ENCODE assay signal across 8 cellular contexts in genomic region chr3:137121704-137122314, GRCh38.
A peak's percentile ranks its signal among the peaks of the same experiment; 100 is the strongest.
DNase-seq lines count a peak whose midpoint lies in the region; ATAC-seq and TF ChIP-seq lines count a peak whose summit lies in the region.

No MANE protein-coding gene starts in this region.

- no peak overlapping the region for H3K27ac Mint-ChIP-seq in activated CD8-positive, alpha-beta T cell treated with anti-CD3 and anti-CD28 coated beads for 36 hours

- intact Hi-C loops in activated CD8-positive, alpha-beta T cell treated with anti-CD3 and anti-CD28 coated beads for 36 hours (cut with micrococcal nuclease) = no loop called here

- H3K27me3 Mint-ChIP-seq in activated CD8-positive, alpha-beta T cell treated with anti-CD3 and anti-CD28 coated beads for 36 hours = peaks cover 7% of the 10 kb centered on the region

- TF ChIP-seq CTCF in activated CD8-positive, alpha-beta T cell treated with anti-CD3 and anti-CD28 coated beads for 36 hours (IDR thresholded peaks at IDR 0.05) = peak; percentile 54

- H3K4me3 Mint-ChIP-seq in activated CD8-positive, alpha-beta T cell treated with anti-CD3 and anti-CD28 coated beads for 36 hours = no peak overlapping the region

- ATAC-seq in activated CD8-positive, alpha-beta T cell treated with anti-CD3 and anti-CD28 coated beads for 36 hours = no peak
- no peak for ATAC-seq in GM21786 (IDR thresholded peaks at IDR 0.05; ENCODE audit: unreplicated experiment)

- no peaks in the 10 kb centered on the region for H3K4me1 Mint-ChIP-seq in activated CD8-positive, alpha-beta T cell treated with anti-CD3 and anti-CD28 coated beads for 36 hours (ENCODE audit: low read depth)

- H3K36me3 Mint-ChIP-seq in activated CD8-positive, alpha-beta T cell treated with anti-CD3 and anti-CD28 coated beads for 36 hours (ENCODE audit: low read depth) = no peaks in the 10 kb centered on the region

- DNase-seq in activated CD4-positive, alpha-beta T cell treated with anti-CD3 and anti-CD28 coated beads for 24 hours (ENCODE audit: low read depth in 2 of 2) = peak; percentile 1
- no peak for DNase-seq in activated CD4-positive, alpha-beta T cell treated with anti-CD3 and anti-CD28 coated beads, Interleukin-2, amount 50 U/mL, for 1 hour
- DNase-seq in H4 (ENCODE audit: low spot score) (peak; percentile 65), NAMALWA (ENCODE audit: low spot score) (peak; percentile 59), kidney glomerular epithelial cell (lab: John Stamatoyannopoulos, UW) (peak; percentile 38)
- DNase-seq in activated CD8-positive, alpha-beta T cell treated with anti-CD3 and anti-CD28 coated beads for 36 hours = peak; percentile 33
- DNase-seq in stimulated activated naive CD4-positive, alpha-beta T cell treated with Interleukin-2 at 50 U/mL for 16 hours (lab: John Stamatoyannopoulos, UW) = no peak

- no peaks in the 10 kb centered on the region for H3K9me3 Mint-ChIP-seq in activated CD8-positive, alpha-beta T cell treated with anti-CD3 and anti-CD28 coated beads for 36 hours

- CTCF ChIA-PET in activated CD8-positive, alpha-beta T cell treated with anti-CD3 and anti-CD28 coated beads for 36 hours (lab: Charles Lee) = interaction anchor here (0.6 to 1.9 kb wide), 8 partner anchors 9 to 90 kb away, joined by 3 to 17 read pairs (median 4); no protein-coding TSS in a partner anchor

- POLR2A ChIA-PET in activated CD8-positive, alpha-beta T cell treated with anti-CD3 and anti-CD28 coated beads for 36 hours (lab: Charles Lee) = no interaction called here

Comparison
In these comparisons a context has a peak if more than half of its experiments do, and no peak if none do; other contexts are left out.
1. DNase-seq: peak in activated CD4-positive, alpha-beta T cell treated with anti-CD3 and anti-CD28 coated beads for 24 hours (2 of 2), H4 (single experiment), NAMALWA (single experiment), activated CD8-positive, alpha-beta T cell treated with anti-CD3 and anti-CD28 coated beads for 36 hours (single experiment) and kidney glomerular epithelial cell (single experiment); none in activated CD4-positive, alpha-beta T cell treated with anti-CD3 and anti-CD28 coated beads, Interleukin-2, amount 50 U/mL, for 1 hour (single experiment) and stimulated activated naive CD4-positive, alpha-beta T cell treated with Interleukin-2 at 50 U/mL for 16 hours (single experiment).